8 cellular contexts compared by ENCODE assay signal in genomic region chr6:31958741-31959739, GRCh38. TPM values are rescaled to one million over a fixed set of nuclear protein-coding genes. Genes with fewer than 3 reads are reported as not detected.
DNase-seq lines count a peak whose midpoint lies in the region; ATAC-seq and TF ChIP-seq lines count a peak whose summit lies in the region.

NELFE (minus strand) TSS chr6:31958971; CDS start chr6:31958446, 525 bp downstream.
SKIC2 (plus strand) TSS chr6:31959175; CDS start chr6:31959193, 18 bp downstream.

- in situ Hi-C loops in GM13976 (cut with MboI; ENCODE audit: low sequenced_read_pairs, unreplicated experiment), result loop anchor here (10.0 kb wide), 1 partner anchor 274 kb away; the partner anchor contains the start of gene LY6G5C

- H3K9me3 ChIP-seq in heart right ventricle (no peaks in the 10 kb centered on the region), upper lobe of right lung (no peaks in the 10 kb centered on the region)

- H3K27ac ChIP-seq in heart right ventricle (peak within 1 kb of the TSS; percentile 54 to 95 (median 90)), upper lobe of right lung (peak within 1 kb of the TSS; percentile 92)

- intact Hi-C loops in T-helper 1 cell treated with Interleukin-12 subunit alpha and Interleukin-12 subunit beta and Interleukin-4 antibody, amounts not matched to agents 30 ng/mL and 1 ng/mL, for 36 hours (cut with micrococcal nuclease), result loop anchor here (1.0 to 10.0 kb wide), 15 partner anchors 13 to 1316 kb away; partner anchors contain the start of genes B3GALT4, BAG6, DXO and FKBPL
- intact Hi-C loops in heart right ventricle (cut with DNase I), result loop anchor here in 9 of 10 donors (1.0 to 10.0 kb wide), 6 partner anchors 13 to 414 kb away; partner anchors contain the start of genes ZBTB12 (in 5 of the 9), ATP6V1G2 (in 3 of the 9), DDX39B (in 3 of the 9) and DXO (in 3 of the 9)
- intact Hi-C loops in posterior vena cava (cut with DNase I), result no loop called here
- intact Hi-C loops in upper lobe of right lung (cut with DNase I), result no loop called here

- 0 to 1% methylated on average over 57 to 59 of the region's 59 CpGs for WGBS in heart right ventricle, 2 donors

- H3K4me3 ChIP-seq in heart right ventricle (peak within 1 kb of the TSS; percentile 60 to 99 (median 90)), upper lobe of right lung (peak within 1 kb of the TSS; percentile 98)

- peaks cover 0 to 74% (median 59%) of the 10 kb centered on the region in 9 donors for H3K36me3 ChIP-seq in heart right ventricle
- peaks cover 70% of the 10 kb centered on the region for H3K36me3 ChIP-seq in upper lobe of right lung

- peak; percentile 100 for DNase-seq in GM13976 (ENCODE audit: low spot score)
- DNase-seq in NCI-H146 treated with DMSO at 0.1 percent for 48 hours (lab: John Stamatoyannopoulos, UW; ENCODE audit: unreplicated experiment), result peak; percentile 92
- peak; percentile 97 for DNase-seq in amniotic epithelial cell (ENCODE audit: low read depth)
- DNase-seq in heart right ventricle, result peak; percentile 98
- DNase-seq in posterior vena cava (ENCODE audit: low spot score), result peak; percentile 100
- peak; percentile 99 for DNase-seq in upper lobe of right lung

- no peak for TF ChIP-seq CTCF in GM13976 (IDR thresholded peaks at IDR 0.05; ENCODE audit: borderline replicate concordance, control extremely low read depth, extremely low read depth, insufficient read depth, missing control alignments)
- no peak for TF ChIP-seq CTCF in heart right ventricle (IDR thresholded peaks at IDR 0.05)
- no peak for TF ChIP-seq CTCF in upper lobe of right lung (IDR thresholded peaks at IDR 0.05)

- no peaks in the 10 kb centered on the region for H3K27me3 ChIP-seq in heart right ventricle
- no peaks in the 10 kb centered on the region for H3K27me3 ChIP-seq in upper lobe of right lung

- peak; percentile 95 for ATAC-seq in HG02870 (IDR thresholded peaks at IDR 0.05; ENCODE audit: unreplicated experiment)
- peak; percentile 98 to 100 (median 100) for ATAC-seq in heart right ventricle
- ATAC-seq in upper lobe of right lung, result peak; percentile 99

- H3K4me1 ChIP-seq in heart right ventricle, result peaks cover 6 to 27% (median 20%) of the 10 kb centered on the region in 9 donors
- H3K4me1 ChIP-seq in upper lobe of right lung, result peaks cover 21% of the 10 kb centered on the region

RNA-seq across cellular contexts. Expression of gene NELFE, which starts in this region (rescaled TPM):
- 75.3 and 83.4 TPM in 2 replicates for total RNA-seq in T-helper 1 cell treated with Interleukin-12 subunit alpha and Interleukin-12 subunit beta and Interleukin-4 antibody, amounts not matched to agents 30 ng/mL and 1 ng/mL, for 36 hours
- 10 to 100 TPM; 38.2 to 52.8 (median 45.7) TPM for total RNA-seq in heart right ventricle
- 10 to 100 TPM; 36.5 to 70.4 TPM for polyA plus RNA-seq in heart right ventricle
- 10 to 100 TPM; 41.6 to 52.0 TPM for total RNA-seq in posterior vena cava
- 43.9 TPM for total RNA-seq in upper lobe of right lung

RNA-seq across cellular contexts. Expression of gene SKIC2, which starts in this region (rescaled TPM):
- 93.7 and 100 TPM in 2 replicates for total RNA-seq in T-helper 1 cell treated with Interleukin-12 subunit alpha and Interleukin-12 subunit beta and Interleukin-4 antibody, amounts not matched to agents 30 ng/mL and 1 ng/mL, for 36 hours
- total RNA-seq in heart right ventricle, result 10 to 100 TPM; 21.8 to 45.5 (median 32.2) TPM
- 10 to 100 TPM; 37.8 to 67.4 TPM for polyA plus RNA-seq in heart right ventricle
- 10 to 100 TPM; 41.6 to 42.9 TPM for total RNA-seq in posterior vena cava
- total RNA-seq in upper lobe of right lung, result 58.8 TPM

Comparison
In these comparisons a context has a peak if more than half of its experiments do, and no peak if none do; other contexts are left out.
1. Peak in every context shown above with its lines: DNase-seq, ATAC-seq, H3K4me3 ChIP-seq and H3K27ac ChIP-seq.
2. intact Hi-C loops: an anchor here in T-helper 1 cell treated with Interleukin-12 subunit alpha and Interleukin-12 subunit beta and Interleukin-4 antibody, amounts not matched to agents 30 ng/mL and 1 ng/mL, for 36 hours (1.0 to 10.0 kb wide) and heart right ventricle (1.0 to 10.0 kb wide); none called in posterior vena cava and upper lobe of right lung.